8 cellular contexts compared by ENCODE assay signal in genomic region chr4:48127882-48128394, GRCh38.
DNase-seq lines count a peak whose midpoint lies in the region; ATAC-seq and TF ChIP-seq lines count a peak whose summit lies in the region.

No MANE protein-coding gene starts in this region.

- H3K4me3 ChIP-seq in GM12875 (ENCODE audit: low read depth, low read length) (no peak overlapping the region), iPS-20b (ENCODE audit: low read length) (peak overlapping the region; percentile 61; the same call in 1 of the 2 replicates)

- H3K4me1 ChIP-seq in iPS-20b (ENCODE audit: insufficient read depth, low read length), result peaks cover 15% of the 10 kb centered on the region; the same call in 1 of the 2 replicates

- DNase-seq in NAMALWA (ENCODE audit: low spot score) (peak; percentile 56), T1000 (lab: John Stamatoyannopoulos, UW) (peak; percentile 95), astrocyte of the hippocampus (ENCODE audit: low read depth, low spot score) (peak; percentile 97), cortex of kidney (lab: John Stamatoyannopoulos, UW) (no peak)
- peak; percentile 68 to 77 (median 68) for DNase-seq in stimulated activated CD4-positive, alpha-beta T cell treated with anti-CD3 and anti-CD28 coated beads, Interleukin-12 subunit alpha, Interleukin-12 subunit beta, amount 100 ng/mL, for 48 hours (ENCODE audit: low read depth in 2 of 3, low spot score in 1 of 3)

- H3K9ac ChIP-seq in iPS-20b (ENCODE audit: low read depth, low read length), result peak overlapping the region; percentile 62; the same call in 1 of the 2 replicates

- peak; percentile 76 for ATAC-seq in HG02571 (IDR thresholded peaks at IDR 0.05; ENCODE audit: unreplicated experiment)

- no peaks in the 10 kb centered on the region for H3K9me3 ChIP-seq in iPS-20b (ENCODE audit: insufficient read depth, low read depth, low read length)

- H3K27me3 ChIP-seq in iPS-20b (ENCODE audit: insufficient read depth, low read length), result no peaks in the 10 kb centered on the region

- no peak overlapping the region for H3K27ac ChIP-seq in iPS-20b (ENCODE audit: low read length)

- no peaks in the 10 kb centered on the region for H3K36me3 ChIP-seq in iPS-20b (ENCODE audit: insufficient read depth, low read depth, low read length)

- TF ChIP-seq CTCF in GM12875 (IDR thresholded peaks at IDR 0.05; ENCODE audit: borderline replicate concordance, insufficient read depth, low read depth, low read length), result peak; percentile 36; the same call in 1 of the 2 replicates
